ENCODE assay signal across 8 cellular contexts in genomic region chr13:110794209-110794608, GRCh38.
"Had no signal": no experiment of that assay in that cellular context is flagged by ENCODE, and none has a peak within 500 bp of the region (broad histone marks: within the 10 kb centered on the region; RNA-seq: fewer than 3 reads in every experiment).

No MANE protein-coding gene starts in this region.

- H3K4me1 ChIP-seq: HAP-1 had no signal

- ATAC-seq: HCT116, HepG2 had no signal

- H3K27ac ChIP-seq: GM23248, HL-60 had no signal

- H2AFZ ChIP-seq: GM23248 had no signal

- H3K9me3 ChIP-seq: HAP-1 had no signal

- H3K4me3 ChIP-seq: GM23248, HAP-1 had no signal

- DNase-seq: GM23248, GOT3, H7, HFFc6 had no signal

- H3K9ac ChIP-seq: GM23248 had no signal

- H3K36me3 ChIP-seq: HAP-1 had no signal
